Comparison of ENCODE assay signal across 10 cellular contexts in the genomic region with DNA sequence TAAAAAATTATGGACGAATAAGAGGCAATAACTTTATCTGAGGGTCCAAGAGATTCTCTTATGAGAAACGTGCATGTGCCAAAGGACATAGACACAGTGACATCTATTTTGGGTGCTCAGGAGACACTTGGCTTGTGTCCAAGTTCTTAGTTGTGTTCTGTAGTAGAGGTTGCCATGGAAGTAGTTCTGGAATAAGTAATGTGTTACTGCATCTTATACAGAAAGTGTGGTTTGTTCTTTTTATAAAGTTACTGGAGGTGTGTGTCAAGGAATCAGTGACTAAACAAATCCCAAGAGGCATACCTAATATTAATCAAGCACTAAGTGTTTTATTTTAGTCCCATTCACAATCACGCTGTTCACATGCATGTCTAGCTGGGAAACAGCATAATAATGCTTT.
DNase-seq lines count a peak whose midpoint lies in the region; ATAC-seq and TF ChIP-seq lines count a peak whose summit lies in the region.
"Had no signal": no experiment of that assay in that cellular context is flagged by ENCODE, and none has a peak within 500 bp of the region (broad histone marks: within the 10 kb centered on the region; RNA-seq: fewer than 3 reads in every experiment).

No MANE protein-coding gene starts in this region.

- TF ChIP-seq CTCF in sigmoid colon (IDR thresholded peaks at IDR 0.05) (no peak), lower leg skin (IDR thresholded peaks at IDR 0.05) (no peak), hepatocyte (IDR thresholded peaks at IDR 0.05; ENCODE audit: poor library complexity) (no peak)

- ATAC-seq in GM21367 (IDR thresholded peaks at IDR 0.05; ENCODE audit: unreplicated experiment) (peak; percentile 29), HG03432 (IDR thresholded peaks at IDR 0.05; ENCODE audit: unreplicated experiment) (peak; percentile 45)
- ATAC-seq: upper lobe of right lung had no signal

- no peak for TF ChIP-seq POLR2A in sigmoid colon (IDR thresholded peaks at IDR 0.05)
- TF ChIP-seq POLR2A in lower leg skin (IDR thresholded peaks at IDR 0.05), result no peak

- no peaks in the 10 kb centered on the region for H3K27me3 ChIP-seq in sigmoid colon
- H3K27me3 ChIP-seq in hepatocyte, result no peaks in the 10 kb centered on the region
- H3K27me3 ChIP-seq: upper lobe of right lung had no signal

- no peak overlapping the region for H3K4me2 ChIP-seq in hepatocyte

- H3K36me3 ChIP-seq in sigmoid colon (no peaks in the 10 kb centered on the region), hepatocyte (replicated peaks; ENCODE audit: insufficient read depth, low read depth) (no peaks in the 10 kb centered on the region)
- H3K36me3 ChIP-seq: upper lobe of right lung had no signal

- no peaks in the 10 kb centered on the region for H4K20me1 ChIP-seq in hepatocyte (ENCODE audit: insufficient read depth, poor library complexity, severe bottlenecking)

- H3K9me3 ChIP-seq in sigmoid colon, result no peaks in the 10 kb centered on the region
- no peaks in the 10 kb centered on the region for H3K9me3 ChIP-seq in hepatocyte (ENCODE audit: low read depth)
- H3K9me3 ChIP-seq: upper lobe of right lung had no signal

- intact Hi-C loops in sigmoid colon (cut with DNase I) (no loop called here), lower leg skin (cut with DNase I; ENCODE audit: low total_unique reads) (no loop called here)

- H3K9me2 ChIP-seq in hepatocyte (replicated peaks; ENCODE audit: insufficient read depth), result no peaks in the 10 kb centered on the region

- H3K4me1 ChIP-seq in sigmoid colon (peaks cover 0 to 57% (median 36%) of the 10 kb centered on the region in 4 donors), hepatocyte (ENCODE audit: insufficient read depth) (peaks cover 3% of the 10 kb centered on the region)
- H3K4me1 ChIP-seq: upper lobe of right lung had no signal

- H3K27ac ChIP-seq in sigmoid colon (peak overlapping the region in 3 of 4 donors; percentile 61 to 82 (median 71)), hepatocyte (no peak overlapping the region)
- H3K27ac ChIP-seq: epithelial cell of prostate, upper lobe of right lung had no signal

- H3K4me3 ChIP-seq in sigmoid colon (no peak overlapping the region), lower leg skin (ENCODE audit: low read depth, poor library complexity, severe bottlenecking) (no peak overlapping the region), hepatocyte (no peak overlapping the region)
- H3K4me3 ChIP-seq: upper lobe of right lung had no signal

- 57 to 80% methylated on average over 3 of the region's 3 CpGs for WGBS in sigmoid colon, 2 donors
- 56 to 70% methylated on average over 3 of the region's 3 CpGs for WGBS in lower leg skin, 2 donors
- WGBS in hepatocyte (ENCODE audit: low lambda C conversion rate, missing lambda C conversion rate), result 91% methylated on average over 3 of the region's 3 CpGs

- peak in 1 of 4 donors; percentile 3 for TF ChIP-seq EP300 in sigmoid colon (IDR thresholded peaks at IDR 0.05)

- peaks cover 6% of the 10 kb centered on the region for H3K79me2 ChIP-seq in hepatocyte

- DNase-seq in dermis blood vessel endothelial cell (peak; percentile 90), sigmoid colon (no peak), lower leg skin (ENCODE audit: low spot score in 2 of 2) (no peak), NCI-H510A (lab: John Stamatoyannopoulos, UW) (no peak), hepatocyte (ENCODE audit: low spot score) (no peak)
- DNase-seq in activated CD4-positive, alpha-beta T cell treated with anti-CD3 and anti-CD28 coated beads for 48 hours, result no peak
- DNase-seq: upper lobe of right lung had no signal

- no peak overlapping the region for H2AFZ ChIP-seq in hepatocyte
